ENCODE assay signal across 8 cellular contexts in the genomic region with DNA sequence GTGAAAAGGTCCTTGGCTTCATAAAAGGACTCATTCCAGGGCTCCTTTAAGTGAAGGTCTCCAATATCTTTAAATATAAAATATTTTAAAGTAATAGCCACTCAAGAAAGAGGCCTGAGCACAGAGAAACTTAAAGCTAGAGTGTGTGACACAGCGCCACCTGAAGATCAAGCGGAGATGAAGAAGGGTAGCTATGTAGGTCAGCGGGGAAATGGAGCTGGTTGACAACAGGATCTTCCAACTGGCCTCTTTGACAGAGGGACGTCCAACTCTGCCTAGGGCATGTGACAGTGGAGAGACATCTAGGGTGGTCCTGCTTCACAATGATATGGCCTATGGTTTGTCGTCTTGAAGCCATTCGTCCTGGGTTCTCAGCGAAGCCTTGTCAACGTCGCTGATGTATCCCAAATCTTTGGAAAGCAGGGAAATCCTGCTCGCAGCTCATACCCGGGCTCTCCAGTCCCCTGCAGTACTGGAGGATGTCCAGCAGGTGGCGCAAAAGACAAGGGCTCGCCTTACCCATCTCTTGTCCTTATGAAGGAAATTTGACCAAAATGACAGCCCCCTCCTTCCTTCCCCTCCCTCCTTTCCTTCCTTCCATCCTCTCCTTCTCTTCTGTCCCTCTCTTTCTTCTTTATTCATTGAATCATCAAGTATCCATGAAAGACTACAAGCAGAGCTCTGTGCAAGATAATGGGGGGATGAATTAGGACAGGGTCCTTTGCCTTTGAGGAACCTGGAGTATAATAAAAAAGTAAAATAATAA. TPM values are rescaled to one million over a fixed set of nuclear protein-coding genes. Genes with fewer than 3 reads are reported as not detected.
DNase-seq lines count a peak whose midpoint lies in the region; ATAC-seq lines count a peak whose summit lies in the region.

No MANE protein-coding gene starts in this region.

- no peak overlapping the region for H3K9ac ChIP-seq in adipocyte (ENCODE audit: low read length)

- H3K36me3 ChIP-seq in adipocyte (ENCODE audit: control insufficient read depth, insufficient read depth, low read length, severe bottlenecking), result no peaks in the 10 kb centered on the region

- no peaks in the 10 kb centered on the region for H3K4me1 ChIP-seq in adipocyte (ENCODE audit: control insufficient read depth, insufficient read depth, low read length)

- H3K9me3 ChIP-seq in adipocyte (ENCODE audit: control insufficient read depth, low read length), result no peaks in the 10 kb centered on the region

- peaks cover 14% of the 10 kb centered on the region for H3K27me3 ChIP-seq in adipocyte (replicated peaks; ENCODE audit: control insufficient read depth, insufficient read depth, low read length)

- intact Hi-C loops in left cardiac atrium (cut with DNase I), result loop anchor here (2.0 to 5.0 kb wide), 3 partner anchors 118 to 705 kb away; no protein-coding TSS in a partner anchor

- H3K4me3 ChIP-seq in Jurkat, Clone E6-1 (ENCODE audit: low read length), result no peak overlapping the region
- H3K4me3 ChIP-seq in adipocyte (ENCODE audit: low read length), result no peak overlapping the region

- ATAC-seq in left cardiac atrium, result peak; percentile 49 to 69
- ATAC-seq in HG02588 (IDR thresholded peaks at IDR 0.05; ENCODE audit: unreplicated experiment), result no peak

- DNase-seq in NCI-H1417 (lab: John Stamatoyannopoulos, UW) (peak; percentile 49 to 81 (median 58)), NCI-H1417 treated with DMSO at 0.1 percent for 48 hours (lab: John Stamatoyannopoulos, UW) (no peak), SW 1271 (lab: John Stamatoyannopoulos, UW) (peak; percentile 51 to 67), adipocyte (ENCODE audit: low read depth) (peak; percentile 81), left cardiac atrium (peak; percentile 71), renal cortical epithelial cell (ENCODE audit: low read depth) (peak; percentile 33)
- DNase-seq in Jurkat, Clone E6-1 (ENCODE audit: low read depth, low spot score), result peak; percentile 28

RNA-seq across cellular contexts. Expression of a gene that starts 59.6 kb away (rescaled TPM):
- polyA plus RNA-seq in Jurkat, Clone E6-1 (2012; ENCODE audit: insufficient read depth, insufficient read length), result 0.87 TPM
- total RNA-seq in left cardiac atrium (10 to 100 TPM; 12.8 to 13.5 TPM), renal cortical epithelial cell (0.17 and 0.35 TPM in 2 replicates)

Comparison
In these comparisons a context has a peak if more than half of its experiments do, and no peak if none do; other contexts are left out.
1. RNA of a gene that starts 59.6 kb away (total RNA-seq): 12.8 to 13.5 TPM in left cardiac atrium; 0.17 to 0.35 TPM in renal cortical epithelial cell; every median in the first group is over 10 times any median in the second.